ENCODE assay signal across 8 cellular contexts in genomic region chr12:111056618-111057521, GRCh38. TPM values are rescaled to one million over a fixed set of nuclear protein-coding genes. Genes with fewer than 3 reads are reported as not detected.
DNase-seq lines count a peak whose midpoint lies in the region; ATAC-seq and TF ChIP-seq lines count a peak whose summit lies in the region.

No MANE protein-coding gene starts in this region.

- H3K9ac ChIP-seq in IMR-90 (ENCODE audit: low read depth, low read length) = no peak overlapping the region

- intact Hi-C loops in IMR-90 (cut with micrococcal nuclease) = no loop called here

- no peak overlapping the region for H2BK5ac ChIP-seq in IMR-90 (ENCODE audit: low read depth, low read length, poor library complexity, severe bottlenecking)

- no peak overlapping the region for H3K18ac ChIP-seq in IMR-90 (ENCODE audit: low read depth, low read length)

- no peak for ATAC-seq in IMR-90 (ENCODE audit: low read depth)

- H4K5ac ChIP-seq in IMR-90 (ENCODE audit: low read depth, low read length) = no peak overlapping the region

- H2BK20ac ChIP-seq in IMR-90 (ENCODE audit: low read depth, low read length) = no peak overlapping the region

- H4K20me1 ChIP-seq in IMR-90 (ENCODE audit: insufficient read depth, low read length) = no peaks in the 10 kb centered on the region

- H3K4me1 ChIP-seq in IMR-90 (ENCODE audit: control insufficient read depth, insufficient read depth, low read length) = no peaks in the 10 kb centered on the region

- H3K27ac ChIP-seq in IMR-90 (ENCODE audit: insufficient read depth, low read length) = no peak overlapping the region
- peak overlapping the region; percentile 49 for H3K27ac ChIP-seq in epithelial cell of prostate

- TF ChIP-seq POLR2A in IMR-90 (IDR thresholded peaks at IDR 0.05; ENCODE audit: low read depth, low read length) = no peak

- WGBS in IMR-90 (ENCODE audit: extremely low coverage in 2 of 2, insufficient read length in 1 of 2), 2 experiments = 44% methylated on average over 7 of the region's 8 CpGs; no CpG with 5 or more reads in 1 of the 2 experiments

- BruUV-seq in IMR-90 (replicated peaks; lab: Mats Ljungman, UMichigan) = no TSS peak

- H2AFZ ChIP-seq in IMR-90 (replicated peaks; ENCODE audit: low read length, poor library complexity) = peak overlapping the region; percentile 54

- no peak overlapping the region for H4K91ac ChIP-seq in IMR-90 (ENCODE audit: insufficient read depth, low read depth, low read length)

- no peak for TF ChIP-seq CTCF in IMR-90 (conservative IDR thresholded peaks at IDR 0.05; ENCODE audit: low read depth, low read length)

- H4K8ac ChIP-seq in IMR-90 (ENCODE audit: low read depth in 2 of 2, low read length in 2 of 2) = no peak overlapping the region

- DNase-seq in IMR-90 (no peak), epithelial cell of prostate (ENCODE audit: low read depth, low spot score) (no peak), DMS53 (lab: John Stamatoyannopoulos, UW) (no peak), epidermal melanocyte (ENCODE audit: insufficient read length, low spot score) (no peak), globus pallidus (ENCODE audit: low spot score) (no peak), NK-92 (lab: John Stamatoyannopoulos, UW; ENCODE audit: unreplicated experiment) (no peak)
- DNase-seq in activated CD4-positive, alpha-beta T cell treated with anti-CD3 and anti-CD28 coated beads for 4 hours = peak; percentile 43 to 61
- peak; percentile 37 to 40 for DNase-seq in stimulated activated CD8-positive, alpha-beta memory T cell treated with anti-CD3 and anti-CD28 coated beads, Interleukin-4, amount 100 ng/mL, for 4 hours (ENCODE audit: low read depth in 2 of 2, low spot score in 1 of 2)

- no peak overlapping the region for H3K56ac ChIP-seq in IMR-90 (ENCODE audit: extremely low read depth, insufficient read depth, low read length)

- dilution Hi-C loops in IMR-90 (cut with HindIII; ENCODE audit: low sequenced_read_pairs, unreplicated experiment) = no loop called here

- H3K9me1 ChIP-seq in IMR-90 (ENCODE audit: insufficient read depth, low read length) = no peaks in the 10 kb centered on the region

- H3K9me3 ChIP-seq in IMR-90 (ENCODE audit: control insufficient read depth, insufficient read depth, low read length) = no peaks in the 10 kb centered on the region

- no peaks in the 10 kb centered on the region; the same call in 1 of the 2 replicates for H3K27me3 ChIP-seq in IMR-90 (ENCODE audit: control insufficient read depth, insufficient read depth, low read length)

- H3K4ac ChIP-seq in IMR-90 (ENCODE audit: low read depth, low read length) = no peak overlapping the region

- in situ Hi-C loops in IMR-90 (cut with MboI; ENCODE audit: low sequenced_read_pairs) = no loop called here

- H3K14ac ChIP-seq in IMR-90 (replicated peaks; ENCODE audit: low read depth, low read length) = no peak overlapping the region

- CTCF ChIA-PET in IMR-90 (lab: Yijun Ruan, JAX) = no interaction called here

- no peak overlapping the region for H2BK120ac ChIP-seq in IMR-90 (ENCODE audit: low read depth, low read length)

- H3K79me1 ChIP-seq in IMR-90 (ENCODE audit: low read depth in 1 of 2, low read length in 2 of 2) = no peaks in the 10 kb centered on the region

- TF ChIP-seq RAD21 in IMR-90 (IDR thresholded peaks at IDR 0.05; ENCODE audit: low read length) = no peak

- no peak overlapping the region for H2AK9ac ChIP-seq in IMR-90 (replicated peaks; ENCODE audit: low read depth, low read length, poor library complexity)

- no peaks in the 10 kb centered on the region for H3K36me3 ChIP-seq in IMR-90 (ENCODE audit: control insufficient read depth, insufficient read depth, low read length)

- no peak overlapping the region for H3K4me2 ChIP-seq in IMR-90 (ENCODE audit: low read depth, low read length)

- no peak overlapping the region for H3K4me3 ChIP-seq in IMR-90 (ENCODE audit: insufficient read depth, low read depth, low read length)

- H2BK15ac ChIP-seq in IMR-90 (ENCODE audit: low read depth, low read length) = no peak overlapping the region

- no peak overlapping the region for H2AK5ac ChIP-seq in IMR-90 (ENCODE audit: low read depth, low read length)

- H3K23ac ChIP-seq in IMR-90 (ENCODE audit: low read depth, low read length) = no peak overlapping the region

- POLR2A ChIA-PET in IMR-90 (lab: Charles Lee; ENCODE audit: unreplicated experiment) = no interaction called here

TF ChIP-seq in IMR-90, 13 proteins besides CTCF, POLR2A, EP300 and RAD21:
- TF ChIP-seq SMC3 (IDR thresholded peaks at IDR 0.05; ENCODE audit: low read depth, low read length) (no peak), FOS (IDR thresholded peaks at IDR 0.05; ENCODE audit: low read depth, low read length) (no peak), BHLHE40 (IDR thresholded peaks at IDR 0.05; ENCODE audit: low read depth, low read length) (no peak), ELK1 (IDR thresholded peaks at IDR 0.05; ENCODE audit: borderline replicate concordance, low read depth, low read length) (no peak), USF2 (IDR thresholded peaks at IDR 0.05; ENCODE audit: low read depth, low read length) (no peak), RCOR1 (IDR thresholded peaks at IDR 0.05; ENCODE audit: insufficient replicate concordance, low read length) (no peak), CHD1 (IDR thresholded peaks at IDR 0.05; ENCODE audit: low read depth, low read length) (no peak)

RNA-seq across cellular contexts. Expression of gene CUX2, which starts 22.9 kb away (rescaled TPM):
- not detected in 2 replicates for total RNA-seq in IMR-90 (2012; rRNA removed)
- not detected in 2 replicates for polyA plus RNA-seq in IMR-90 (2012; rRNA removed)
- polyA plus RNA-seq in IMR-90 (2012; cell fraction: cytosol; rRNA removed) = not detected in 2 replicates
- not detected in 2 replicates for polyA plus RNA-seq in IMR-90 (2012; cell fraction: nucleus; rRNA removed; ENCODE audit: low replicate concordance)

Comparison
In these comparisons a context has a peak if more than half of its experiments do, and no peak if none do; other contexts are left out.
1. DNase-seq: peak in activated CD4-positive, alpha-beta T cell treated with anti-CD3 and anti-CD28 coated beads for 4 hours (2 of 2) and stimulated activated CD8-positive, alpha-beta memory T cell treated with anti-CD3 and anti-CD28 coated beads, Interleukin-4, amount 100 ng/mL, for 4 hours (2 of 2); none in IMR-90 (single experiment), epithelial cell of prostate (single experiment), DMS53 (single experiment), epidermal melanocyte (single experiment), globus pallidus (single experiment) and NK-92 (single experiment).